11 cellular contexts compared by ENCODE assay signal in the genomic region with DNA sequence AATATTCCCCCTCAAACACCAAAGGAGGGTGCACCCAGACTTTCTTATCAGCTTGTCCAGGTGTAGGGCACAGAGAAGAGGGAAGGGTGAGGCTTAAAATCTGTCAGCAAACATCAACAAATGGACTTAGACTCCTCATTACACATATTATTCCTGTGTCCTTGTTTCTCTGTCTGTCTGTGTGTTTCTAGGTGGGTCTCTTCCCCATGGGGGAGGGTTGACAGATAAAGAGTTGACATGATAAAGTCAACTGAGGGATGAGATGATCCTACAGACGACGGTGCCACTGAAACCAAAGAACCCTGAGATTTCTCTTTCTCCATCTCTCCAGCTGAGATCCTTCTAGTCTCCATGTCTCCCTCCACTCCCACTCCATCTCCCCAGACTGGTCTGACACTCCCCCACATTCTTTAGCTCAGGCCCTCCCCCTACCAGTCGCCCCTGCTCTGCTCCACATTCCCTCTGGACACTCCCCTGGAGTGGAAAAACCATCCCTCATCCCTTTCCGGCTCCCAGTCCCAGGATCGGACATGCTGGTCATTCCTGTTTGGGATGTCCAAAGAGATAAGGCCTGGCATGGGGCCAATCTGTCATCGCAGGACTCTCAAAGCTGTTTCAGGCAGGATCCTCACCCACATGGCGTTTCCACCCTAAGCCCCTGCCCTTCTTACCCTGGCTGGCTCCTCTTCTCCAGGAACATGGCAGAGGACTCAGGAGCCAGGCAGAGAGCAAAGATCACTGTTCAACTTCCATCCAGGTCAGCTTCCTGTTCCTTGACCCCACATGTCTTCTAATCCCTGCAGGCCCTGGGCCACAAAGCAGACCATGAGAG. TPM values are rescaled to one million over a fixed set of nuclear protein-coding genes. Genes with fewer than 3 reads are reported as not detected.
A peak's percentile ranks its signal among the peaks of the same experiment; 100 is the strongest.
DNase-seq lines count a peak whose midpoint lies in the region; ATAC-seq and TF ChIP-seq lines count a peak whose summit lies in the region.
"Had no signal": no experiment of that assay in that cellular context is flagged by ENCODE, and none has a peak within 500 bp of the region (broad histone marks: within the 10 kb centered on the region; RNA-seq: fewer than 3 reads in every experiment).

No MANE protein-coding gene starts in this region.

- no peak overlapping the region for H2BK12ac ChIP-seq in neuronal stem cell (ENCODE audit: low read length)

- H3K4ac ChIP-seq in neuronal stem cell (ENCODE audit: low read length) = no peak overlapping the region

- peak overlapping the region; percentile 92 for H3K4me3 Mint-ChIP-seq in CD4-positive, alpha-beta T cell

- no peak overlapping the region for H2BK15ac ChIP-seq in neuronal stem cell (ENCODE audit: low read length)

- no peak overlapping the region for H3K18ac ChIP-seq in neuronal stem cell (ENCODE audit: low read length)

- H2AFZ ChIP-seq in neuronal stem cell (ENCODE audit: low read length) = peak overlapping the region; percentile 53

- TF ChIP-seq CTCF in CD4-positive, alpha-beta T cell (IDR thresholded peaks at IDR 0.05) = no peak
- no peak for TF ChIP-seq CTCF in RWPE1 (conservative IDR thresholded peaks at IDR 0.05; ENCODE audit: low read depth)
- no peak for TF ChIP-seq CTCF in GM20000 (IDR thresholded peaks at IDR 0.05; ENCODE audit: extremely low read depth, missing control alignments)

- H4K8ac ChIP-seq in neuronal stem cell (ENCODE audit: low read depth, low read length) = no peak overlapping the region

- H2AK5ac ChIP-seq in neuronal stem cell (ENCODE audit: low read depth, low read length) = no peak overlapping the region

- H3K27me3 ChIP-seq in CD4-positive, alpha-beta T cell (ENCODE audit: control insufficient read depth, insufficient read depth, low read length) = no peaks in the 10 kb centered on the region
- H3K27me3 ChIP-seq in neuronal stem cell (ENCODE audit: control insufficient read depth in 3 of 3, insufficient read depth in 3 of 3, low read depth in 1 of 3, low read length in 3 of 3) = peaks cover 0 to 29% (median 16%) of the 10 kb centered on the region in 3 experiments
- H3K27me3 ChIP-seq: pancreas had no signal

- no peak overlapping the region for H3K4me2 ChIP-seq in neuronal stem cell (ENCODE audit: insufficient read depth, low read length, poor library complexity, severe bottlenecking)

- H3K4me3 ChIP-seq in neuronal stem cell (ENCODE audit: low read length in 2 of 2) = no peak overlapping the region
- H3K4me3 ChIP-seq: pancreas had no signal

- no peak overlapping the region for H2BK120ac ChIP-seq in neuronal stem cell (ENCODE audit: low read depth, low read length)

- intact Hi-C loops in CD4-positive, alpha-beta T cell (cut with DNase I, micrococcal nuclease) = no loop called here

- no peaks in the 10 kb centered on the region for H3K9me3 Mint-ChIP-seq in CD4-positive, alpha-beta T cell

- no peak for DNase-seq in CD4-positive, alpha-beta T cell
- DNase-seq in RWPE1 (ENCODE audit: low spot score) (no peak), glomerular visceral epithelial cell (ENCODE audit: extremely low spot score) (peak; percentile 58), neuronal stem cell (ENCODE audit: low spot score) (no peak), MV-4-11 (lab: John Stamatoyannopoulos, UW) (no peak), NCI-H2081 (lab: John Stamatoyannopoulos, UW) (no peak), 8988T (no peak), GM20000 (ENCODE audit: low spot score) (no peak)
- DNase-seq: activated CD8-positive, alpha-beta memory T cell treated with anti-CD3 and anti-CD28 coated beads, Interleukin-2, amount 50 U/mL, for 4 hours; central memory CD4-positive, alpha-beta T cell had no signal

- H3K23ac ChIP-seq in neuronal stem cell (ENCODE audit: low read depth, low read length, poor library complexity) = no peak overlapping the region

- H3K9ac ChIP-seq in neuronal stem cell (ENCODE audit: low read depth, low read length, poor library complexity) = no peak overlapping the region

- no CpG with 5 or more reads among the region's 7 CpGs for WGBS in neuronal stem cell (ENCODE audit: extremely low coverage in 2 of 2, insufficient read length in 2 of 2, insufficient replicate concordance in 1 of 2), 2 donors

- H2BK5ac ChIP-seq in neuronal stem cell (ENCODE audit: low read length) = no peak overlapping the region

- H3K9me3 ChIP-seq in CD4-positive, alpha-beta T cell (ENCODE audit: control insufficient read depth, low read length) = no peaks in the 10 kb centered on the region
- no peaks in the 10 kb centered on the region for H3K9me3 ChIP-seq in neuronal stem cell (replicated peaks in 1 of 2; ENCODE audit: control insufficient read depth in 2 of 2, insufficient read depth in 1 of 2, low read depth in 1 of 2, low read length in 2 of 2)
- H3K9me3 ChIP-seq: pancreas had no signal

- no peaks in the 10 kb centered on the region for H3K36me3 ChIP-seq in neuronal stem cell (replicated peaks in 1 of 2; ENCODE audit: control insufficient read depth in 2 of 2, insufficient read depth in 2 of 2, low read length in 2 of 2)
- H3K36me3 ChIP-seq: pancreas had no signal

- no peak overlapping the region for H3K27ac ChIP-seq in CD4-positive, alpha-beta T cell (ENCODE audit: low read depth, low read length)
- H3K27ac ChIP-seq in RWPE1 (peak overlapping the region; percentile 100), neuronal stem cell (replicated peaks; ENCODE audit: low read length) (no peak overlapping the region)

- H3K27me3 Mint-ChIP-seq in CD4-positive, alpha-beta T cell = peaks cover 2% of the 10 kb centered on the region

- H3K27ac Mint-ChIP-seq in CD4-positive, alpha-beta T cell = no peak overlapping the region

- H4K91ac ChIP-seq in neuronal stem cell (ENCODE audit: low read depth, low read length, poor library complexity) = no peak overlapping the region

- peaks cover 24% of the 10 kb centered on the region for H3K4me1 Mint-ChIP-seq in CD4-positive, alpha-beta T cell (ENCODE audit: low read depth)

- no peak for ATAC-seq in CD4-positive, alpha-beta T cell (ENCODE audit: poor library complexity)
- ATAC-seq: pancreas had no signal

- peaks cover 6% of the 10 kb centered on the region for H3K36me3 Mint-ChIP-seq in CD4-positive, alpha-beta T cell (ENCODE audit: low read depth)

- POLR2A ChIA-PET in CD4-positive, alpha-beta T cell (lab: Charles Lee) = no interaction called here
- POLR2A ChIA-PET in RWPE1 (lab: Yijun Ruan, JAX; ENCODE audit: low non-redundant PET) = interaction anchor here (0.9 kb wide), 1 partner anchor 26 kb away, joined by 3 read pairs; no protein-coding TSS in a partner anchor

- CTCF ChIA-PET in CD4-positive, alpha-beta T cell (lab: Charles Lee) = interaction anchor here (1.4 to 2.9 kb wide), 2 partner anchors 34 to 41 kb away, joined by 5 to 6 read pairs; no protein-coding TSS in a partner anchor
- CTCF ChIA-PET in RWPE1 (lab: Yijun Ruan, JAX) = interaction anchor here (0.6 to 3.6 kb wide), 3 partner anchors 22 to 152 kb away, joined by 3 to 13 read pairs (median 4); no protein-coding TSS in a partner anchor

- peaks cover 6 to 24% of the 10 kb centered on the region in 2 donors for H3K4me1 ChIP-seq in neuronal stem cell (ENCODE audit: control insufficient read depth in 2 of 2, insufficient read depth in 1 of 2, low read depth in 1 of 2, low read length in 2 of 2)

- H3K14ac ChIP-seq in neuronal stem cell (ENCODE audit: low read length) = no peak overlapping the region

- H3K79me1 ChIP-seq in neuronal stem cell (ENCODE audit: low read depth, low read length) = no peaks in the 10 kb centered on the region

RNA-seq across cellular contexts. Expression of gene ITGA3, which starts 2.9 kb away (rescaled TPM):
- 1 to 10 TPM; 2.3 to 2.4 TPM for total RNA-seq in CD4-positive, alpha-beta T cell
- polyA plus RNA-seq in neuronal stem cell (2013, experiment 1 of 2) = 8.3 TPM
- 6.8 TPM for polyA plus RNA-seq in neuronal stem cell (2013, experiment 2 of 2)

RNA-seq across cellular contexts. Expression of gene PDK2, which starts 42.1 kb away (rescaled TPM):
- 10 to 100 TPM in 1 of 2 experiments, 1 to 10 TPM in 1; 8.7 to 10.1 TPM for total RNA-seq in CD4-positive, alpha-beta T cell
- polyA plus RNA-seq in neuronal stem cell (2013, experiment 1 of 2) = 40.5 TPM
- polyA plus RNA-seq in neuronal stem cell (2013, experiment 2 of 2) = 39.2 TPM

RNA-seq across cellular contexts. Expression of gene DLX3, which starts 58.0 kb away (rescaled TPM):
- total RNA-seq in CD4-positive, alpha-beta T cell = not detected
- 1.2 TPM for polyA plus RNA-seq in neuronal stem cell (2013, experiment 1 of 2)
- polyA plus RNA-seq in neuronal stem cell (2013, experiment 2 of 2) = 1.1 TPM
